In the genomic region with DNA sequence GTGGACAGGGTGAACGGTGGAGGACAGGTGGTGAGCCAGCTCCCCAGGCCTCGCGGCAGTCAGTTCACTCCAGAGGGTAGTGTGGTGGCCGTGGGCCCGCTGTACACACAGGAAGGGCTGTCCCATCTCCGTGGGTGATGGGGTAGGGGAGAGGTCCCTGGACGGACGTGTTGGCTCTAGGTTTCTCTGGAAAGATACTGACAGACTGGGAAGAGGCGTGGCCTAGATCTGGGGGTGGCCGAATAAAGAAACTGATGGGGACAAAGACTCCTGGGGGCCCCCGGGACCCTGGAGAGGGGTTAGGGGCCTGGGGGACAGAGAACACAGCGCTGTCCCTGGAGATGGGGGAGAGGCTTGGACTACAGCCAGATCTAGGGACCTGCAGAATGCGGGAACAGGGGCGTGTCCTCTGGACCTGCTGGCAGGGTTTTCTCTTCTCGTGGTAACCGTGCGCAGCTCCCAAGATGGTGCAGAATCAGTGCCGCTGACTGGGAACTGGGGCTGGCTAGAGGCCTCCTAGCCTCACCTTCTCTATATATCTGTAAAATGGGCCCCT, we compare ENCODE assay signal across 1 cellular context.
TF ChIP-seq lines count a peak whose summit lies in the region.

No MANE protein-coding gene starts in this region.

TF ChIP-seq in liver, 16 proteins besides CTCF, POLR2A, EP300 and RAD21 (continued from another document):
- TF ChIP-seq, protein P1, sequence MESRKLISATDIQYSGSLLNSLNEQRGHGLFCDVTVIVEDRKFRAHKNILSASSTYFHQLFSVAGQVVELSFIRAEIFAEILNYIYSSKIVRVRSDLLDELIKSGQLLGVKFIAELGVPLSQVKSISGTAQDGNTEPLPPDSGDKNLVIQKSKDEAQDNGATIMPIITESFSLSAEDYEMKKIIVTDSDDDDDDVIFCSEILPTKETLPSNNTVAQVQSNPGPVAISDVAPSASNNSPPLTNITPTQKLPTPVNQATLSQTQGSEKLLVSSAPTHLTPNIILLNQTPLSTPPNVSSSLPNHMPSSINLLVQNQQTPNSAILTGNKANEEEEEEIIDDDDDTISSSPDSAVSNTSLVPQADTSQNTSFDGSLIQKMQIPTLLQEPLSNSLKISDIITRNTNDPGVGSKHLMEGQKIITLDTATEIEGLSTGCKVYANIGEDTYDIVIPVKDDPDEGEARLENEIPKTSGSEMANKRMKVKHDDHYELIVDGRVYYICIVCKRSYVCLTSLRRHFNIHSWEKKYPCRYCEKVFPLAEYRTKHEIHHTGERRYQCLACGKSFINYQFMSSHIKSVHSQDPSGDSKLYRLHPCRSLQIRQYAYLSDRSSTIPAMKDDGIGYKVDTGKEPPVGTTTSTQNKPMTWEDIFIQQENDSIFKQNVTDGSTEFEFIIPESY (IDR thresholded peaks at IDR 0.05): no peak
- TF ChIP-seq MAX (IDR thresholded peaks at IDR 0.05): no peak
- no peak for TF ChIP-seq REST (IDR thresholded peaks at IDR 0.05)
- no peak for TF ChIP-seq EGR1 (IDR thresholded peaks at IDR 0.05; ENCODE audit: low read depth in 2 of 2)
- no peak for TF ChIP-seq JUND (IDR thresholded peaks at IDR 0.05)
- TF ChIP-seq FOXA2 (IDR thresholded peaks at IDR 0.05): no peak
- TF ChIP-seq HNF4G (IDR thresholded peaks at IDR 0.05): no peak
